Comparison of ENCODE assay signal across 17 cellular contexts in the genomic region with DNA sequence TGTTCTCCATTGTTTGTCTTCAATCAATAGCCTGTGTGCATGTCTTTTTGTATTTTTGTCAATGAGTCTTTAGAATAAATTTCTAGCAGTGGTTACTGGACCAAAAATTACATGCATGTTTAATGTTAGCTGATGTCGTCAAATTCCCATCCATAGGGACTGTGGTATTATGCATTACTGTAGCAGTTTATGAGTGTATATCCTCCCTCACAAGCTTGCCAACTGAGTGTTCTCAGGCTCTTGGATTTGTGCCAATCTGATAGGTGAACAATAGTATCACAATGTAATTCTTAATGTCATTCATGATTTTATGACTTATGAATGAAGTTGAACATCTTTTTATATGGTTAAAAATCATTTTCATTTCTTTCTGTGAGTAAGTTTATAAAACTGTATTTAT. TPM values are rescaled to one million over a fixed set of nuclear protein-coding genes. Genes with fewer than 3 reads are reported as not detected.
DNase-seq lines count a peak whose midpoint lies in the region; ATAC-seq, FAIRE-seq and TF ChIP-seq lines count a peak whose summit lies in the region.
"Had no signal": no experiment of that assay in that cellular context is flagged by ENCODE, and none has a peak within 500 bp of the region (broad histone marks: within the 10 kb centered on the region; RNA-seq: fewer than 3 reads in every experiment).

No MANE protein-coding gene starts in this region.

- peaks cover 3% of the 10 kb centered on the region for H3K36me3 Mint-ChIP-seq in astrocyte (ENCODE audit: low read depth, unreplicated experiment)

- no peaks in the 10 kb centered on the region for H3K27me3 Mint-ChIP-seq in astrocyte (ENCODE audit: low read depth, unreplicated experiment)
- H3K27me3 Mint-ChIP-seq: stimulated activated memory B cell treated with anti-CD40 and anti-IgM and Interleukin-4, amounts not matched to agents 10 μg/mL and 1 μg/mL and 100 μg/mL, for 72 hours had no signal

- no peaks in the 10 kb centered on the region for H3K36me3 ChIP-seq in astrocyte (ENCODE audit: insufficient read depth, low read length)

- DNase-seq in DMS 273 (lab: John Stamatoyannopoulos, UW; ENCODE audit: unreplicated experiment), result peak; percentile 11
- DNase-seq in DMS 273 treated with DMSO at 0.1 percent for 48 hours (lab: John Stamatoyannopoulos, UW), result no peak
- peak; percentile 45 for DNase-seq in NCI-H2029 (lab: John Stamatoyannopoulos, UW)
- DNase-seq in astrocyte (ENCODE audit: low read depth), result peak; percentile 23
- DNase-seq in kidney tubule cell (ENCODE audit: low spot score), result peak; percentile 30
- DNase-seq in GOT3 (lab: John Stamatoyannopoulos, UW), result no peak
- DNase-seq: activated CD8-positive, alpha-beta T cell treated with anti-CD3 and anti-CD28 coated beads for 36 hours; aorta; H7; KG1; stimulated activated CD4-positive, alpha-beta T cell treated with anti-CD3 and anti-CD28 coated beads, Interleukin-4, amount 100 ng/mL, for 4 hours had no signal

- peaks cover 5% of the 10 kb centered on the region for H3K4me1 Mint-ChIP-seq in astrocyte (ENCODE audit: low read depth, unreplicated experiment)
- H3K4me1 Mint-ChIP-seq: stimulated activated memory B cell treated with anti-CD40 and anti-IgM and Interleukin-4, amounts not matched to agents 10 μg/mL and 1 μg/mL and 100 μg/mL, for 72 hours had no signal

- no peaks in the 10 kb centered on the region for H3K9me3 ChIP-seq in astrocyte (ENCODE audit: insufficient read depth, low read depth, low read length)

- no peak overlapping the region for H3K27ac Mint-ChIP-seq in astrocyte (ENCODE audit: unreplicated experiment)
- H3K27ac Mint-ChIP-seq: activated CD8-positive, alpha-beta T cell treated with anti-CD3 and anti-CD28 coated beads for 36 hours; activated T-helper 2 cell treated with anti-CD3 and anti-CD28 coated beads, Interferon-gamma antibody, Interleukin-2, Interleukin-4, amounts not matched to agents 10 μg/mL and 5 μg/mL and 100 μg/mL, durations not matched to agents 14 hours and 24 hours and 36 hours; stimulated activated memory B cell treated with anti-CD40 and anti-IgM and Interleukin-4, amounts not matched to agents 10 μg/mL and 1 μg/mL and 100 μg/mL, for 72 hours had no signal

- no peak for TF ChIP-seq CTCF in astrocyte (IDR thresholded peaks at IDR 0.05; ENCODE audit: insufficient read depth, low read depth, low read length)

- no peak overlapping the region for H3K4me2 ChIP-seq in astrocyte (ENCODE audit: low read length)

- H3K4me3 ChIP-seq in astrocyte (ENCODE audit: insufficient read depth, low read depth, low read length), result no peak overlapping the region

- no peaks in the 10 kb centered on the region for H3K27me3 ChIP-seq in astrocyte (ENCODE audit: insufficient read depth, low read length)

- H3K4me3 Mint-ChIP-seq in astrocyte (ENCODE audit: unreplicated experiment), result no peak overlapping the region
- H3K4me3 Mint-ChIP-seq: activated CD8-positive, alpha-beta T cell treated with anti-CD3 and anti-CD28 coated beads for 36 hours; stimulated activated memory B cell treated with anti-CD40 and anti-IgM and Interleukin-4, amounts not matched to agents 10 μg/mL and 1 μg/mL and 100 μg/mL, for 72 hours had no signal

- peaks cover 35% of the 10 kb centered on the region for H4K20me1 ChIP-seq in astrocyte (ENCODE audit: insufficient read depth, low read length)

- no peak overlapping the region for H2AFZ ChIP-seq in astrocyte (ENCODE audit: low read depth, low read length)

- H3K9me3 Mint-ChIP-seq in astrocyte (ENCODE audit: unreplicated experiment), result peaks cover 2% of the 10 kb centered on the region
- H3K9me3 Mint-ChIP-seq: activated CD8-positive, alpha-beta T cell treated with anti-CD3 and anti-CD28 coated beads for 36 hours; activated T-helper 2 cell treated with anti-CD3 and anti-CD28 coated beads, Interferon-gamma antibody, Interleukin-2, Interleukin-4, amounts not matched to agents 10 μg/mL and 5 μg/mL and 100 μg/mL, durations not matched to agents 14 hours and 24 hours and 36 hours had no signal

- H3K4me1 ChIP-seq in astrocyte (ENCODE audit: insufficient read depth, low read length), result no peaks in the 10 kb centered on the region

- no peak for ATAC-seq in HG03280 (IDR thresholded peaks at IDR 0.05; ENCODE audit: unreplicated experiment)
- no peak for ATAC-seq in GM18870 (IDR thresholded peaks at IDR 0.05; ENCODE audit: unreplicated experiment)
- ATAC-seq: activated CD8-positive, alpha-beta T cell treated with anti-CD3 and anti-CD28 coated beads for 36 hours; stimulated activated memory B cell treated with anti-CD40 and anti-IgM and Interleukin-4, amounts not matched to agents 10 μg/mL and 1 μg/mL and 100 μg/mL, for 72 hours had no signal

- H3K79me2 ChIP-seq in astrocyte (ENCODE audit: insufficient read depth, low read length), result peaks cover 47% of the 10 kb centered on the region

- no peak for FAIRE-seq in astrocyte (lab: Jason Lieb, UNC)
- FAIRE-seq: TTC549 had no signal

- no peak overlapping the region for H3K27ac ChIP-seq in astrocyte (ENCODE audit: low read depth, low read length)
- H3K27ac ChIP-seq: 22Rv1 had no signal

- no peak overlapping the region for H3K9ac ChIP-seq in astrocyte (ENCODE audit: low read length)

RNA-seq across cellular contexts. Expression of a gene that starts 13.0 kb away (rescaled TPM):
- 33.7 and 44.6 TPM in 2 replicates for total RNA-seq in astrocyte

Comparison
In these comparisons a context has a peak if more than half of its experiments do, and no peak if none do; other contexts are left out.
1. DNase-seq: peak in DMS 273 (single experiment), NCI-H2029 (single experiment), astrocyte (single experiment) and kidney tubule cell (single experiment); none in DMS 273 treated with DMSO at 0.1 percent for 48 hours (single experiment) and GOT3 (single experiment).